ENCODE assay signal across 20 cellular contexts in the genomic region with DNA sequence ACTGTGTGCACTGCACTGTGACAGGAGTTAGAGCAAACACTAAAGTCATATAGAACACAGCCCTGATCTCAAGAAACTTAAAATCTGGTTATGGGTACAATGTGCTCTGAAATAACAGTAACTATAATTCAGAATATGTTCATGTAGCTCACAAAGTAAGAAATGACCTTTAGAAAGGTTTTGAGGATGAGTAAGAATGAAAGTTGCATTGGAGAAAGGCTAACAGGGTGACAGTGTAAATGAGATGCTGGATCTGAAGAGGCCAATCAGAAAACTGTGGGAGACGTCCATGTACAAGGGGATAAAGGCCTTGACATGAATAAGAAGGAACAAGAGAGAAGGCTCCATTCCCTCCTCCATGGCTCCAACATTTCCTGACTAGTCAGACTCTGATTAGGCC.
DNase-seq lines count a peak whose midpoint lies in the region; ATAC-seq, FAIRE-seq and TF ChIP-seq lines count a peak whose summit lies in the region.
"Had no signal": no experiment of that assay in that cellular context is flagged by ENCODE, and none has a peak within 500 bp of the region (broad histone marks: within the 10 kb centered on the region; RNA-seq: fewer than 3 reads in every experiment).

No MANE protein-coding gene starts in this region.

- no peak overlapping the region for H2AFZ ChIP-seq in astrocyte (ENCODE audit: low read depth, low read length)
- no peak overlapping the region for H2AFZ ChIP-seq in trophoblast cell (ENCODE audit: insufficient read depth, low read length, poor library complexity)
- H2AFZ ChIP-seq: GM23248 had no signal

- H3K4me1 Mint-ChIP-seq in astrocyte (ENCODE audit: low read depth, unreplicated experiment): peaks cover 3% of the 10 kb centered on the region

- WGBS in trophoblast cell (ENCODE audit: extremely low coverage, insufficient coverage, insufficient read length): no CpG with 5 or more reads among the region's 1 CpG

- DNase-seq in astrocyte (ENCODE audit: low read depth) (no peak), cerebellar cortex (ENCODE audit: low spot score) (no peak), NCI-H748 (lab: John Stamatoyannopoulos, UW; ENCODE audit: unreplicated experiment) (no peak), trophoblast cell (no peak)
- DNase-seq in stimulated activated naive CD4-positive, alpha-beta T cell treated with Interleukin-2 at 50 U/mL for 16 hours (lab: John Stamatoyannopoulos, UW): no peak
- DNase-seq: CD4-positive, alpha-beta T cell; dermis blood vessel endothelial cell; DMS153; GM23248; kidney; mammary epithelial cell; NCI-H526 treated with DMSO at 0.1 percent for 48 hours; pancreas; thyroid gland had no signal

- H4K91ac ChIP-seq in trophoblast cell (ENCODE audit: low read depth, low read length): no peak overlapping the region

- H3K36me3 Mint-ChIP-seq in astrocyte (ENCODE audit: low read depth, unreplicated experiment): no peaks in the 10 kb centered on the region

- no peak for FAIRE-seq in astrocyte (lab: Jason Lieb, UNC)
- FAIRE-seq: bronchial epithelial cell, kidney, pancreas, TTC549 had no signal

- H4K20me1 ChIP-seq in astrocyte (ENCODE audit: insufficient read depth, low read length): no peaks in the 10 kb centered on the region

- H3K27me3 ChIP-seq in astrocyte (ENCODE audit: insufficient read depth, low read length): no peaks in the 10 kb centered on the region
- no peaks in the 10 kb centered on the region for H3K27me3 ChIP-seq in trophoblast cell (ENCODE audit: insufficient read depth, low read length)
- H3K27me3 ChIP-seq: pancreas, thyroid gland had no signal

- H3K4me3 ChIP-seq in astrocyte (ENCODE audit: insufficient read depth, low read depth, low read length): no peak overlapping the region
- H3K4me3 ChIP-seq in trophoblast cell (ENCODE audit: low read depth, low read length): no peak overlapping the region
- H3K4me3 ChIP-seq: GM23248, pancreas, thyroid gland had no signal

- H3K36me3 ChIP-seq in astrocyte (ENCODE audit: insufficient read depth, low read length): no peaks in the 10 kb centered on the region
- no peaks in the 10 kb centered on the region for H3K36me3 ChIP-seq in trophoblast cell (ENCODE audit: control insufficient read depth in 1 of 2, insufficient read depth in 2 of 2, low read length in 2 of 2)
- H3K36me3 ChIP-seq: pancreas, thyroid gland had no signal

- no peak overlapping the region for H4K8ac ChIP-seq in trophoblast cell (ENCODE audit: low read depth, low read length)

- H3K4me1 ChIP-seq in astrocyte (ENCODE audit: insufficient read depth, low read length) (no peaks in the 10 kb centered on the region), trophoblast cell (ENCODE audit: control insufficient read depth in 1 of 2, insufficient read depth in 2 of 2, low read length in 2 of 2) (no peaks in the 10 kb centered on the region)
- H3K4me1 ChIP-seq: pancreas, thyroid gland had no signal

- H3K14ac ChIP-seq in trophoblast cell (ENCODE audit: low read length): no peak overlapping the region

- H3K27ac Mint-ChIP-seq in astrocyte (ENCODE audit: unreplicated experiment): no peak overlapping the region
- H3K27ac Mint-ChIP-seq: CD4-positive, alpha-beta T cell had no signal

- H3K27ac ChIP-seq in astrocyte (ENCODE audit: low read depth, low read length): no peak overlapping the region
- no peak overlapping the region for H3K27ac ChIP-seq in trophoblast cell (ENCODE audit: low read depth, low read length)
- H3K27ac ChIP-seq: GM23248, pancreas, thyroid gland had no signal

- H4K12ac ChIP-seq in trophoblast cell (ENCODE audit: low read depth, low read length): no peak overlapping the region

- no peak overlapping the region for H2BK120ac ChIP-seq in trophoblast cell (ENCODE audit: insufficient read depth, low read length, poor library complexity)

- H3K4me2 ChIP-seq in astrocyte (ENCODE audit: low read length): no peak overlapping the region
- H3K4me2 ChIP-seq in trophoblast cell (ENCODE audit: low read length): no peak overlapping the region

- H3K4ac ChIP-seq in trophoblast cell (ENCODE audit: low read depth, low read length): no peak overlapping the region

- H3K79me1 ChIP-seq in trophoblast cell (ENCODE audit: low read length): no peaks in the 10 kb centered on the region

- H3K23ac ChIP-seq in trophoblast cell (ENCODE audit: low read length): no peak overlapping the region

- H3K9me3 ChIP-seq in astrocyte (ENCODE audit: insufficient read depth, low read depth, low read length) (no peaks in the 10 kb centered on the region), trophoblast cell (ENCODE audit: insufficient read depth, low read depth, low read length) (no peaks in the 10 kb centered on the region)
- H3K9me3 ChIP-seq: pancreas, thyroid gland had no signal

- H2BK5ac ChIP-seq in trophoblast cell (ENCODE audit: low read depth, low read length, poor library complexity): no peak overlapping the region

- ATAC-seq in GM18520 (IDR thresholded peaks at IDR 0.05; ENCODE audit: unreplicated experiment) (peak; percentile 30), GM21576 (IDR thresholded peaks at IDR 0.05; ENCODE audit: unreplicated experiment) (peak; percentile 44), HG02973 (IDR thresholded peaks at IDR 0.05; ENCODE audit: unreplicated experiment) (peak; percentile 46)
- ATAC-seq: pancreas, sciatic nerve had no signal

- no peaks in the 10 kb centered on the region for H3K27me3 Mint-ChIP-seq in astrocyte (ENCODE audit: low read depth, unreplicated experiment)
- H3K27me3 Mint-ChIP-seq: CD4-positive, alpha-beta T cell had no signal

- H3K18ac ChIP-seq in trophoblast cell (ENCODE audit: low read length): no peak overlapping the region

- TF ChIP-seq CTCF in astrocyte (IDR thresholded peaks at IDR 0.05; ENCODE audit: insufficient read depth, low read depth, low read length): no peak

- H2AK5ac ChIP-seq in trophoblast cell (ENCODE audit: low read length): no peak overlapping the region

- no peak overlapping the region for H3K9ac ChIP-seq in astrocyte (ENCODE audit: low read length)
- H3K9ac ChIP-seq in trophoblast cell (ENCODE audit: low read length): no peak overlapping the region
- H3K9ac ChIP-seq: GM23248 had no signal

- no peak overlapping the region for H2BK12ac ChIP-seq in trophoblast cell (ENCODE audit: low read length)

- H3K79me2 ChIP-seq in astrocyte (ENCODE audit: insufficient read depth, low read length) (no peaks in the 10 kb centered on the region), trophoblast cell (ENCODE audit: control insufficient read depth, insufficient read depth, low read length, poor library complexity) (no peaks in the 10 kb centered on the region)

- peak overlapping the region; percentile 12 for H3K4me3 Mint-ChIP-seq in astrocyte (ENCODE audit: unreplicated experiment)
- H3K4me3 Mint-ChIP-seq: CD4-positive, alpha-beta T cell had no signal

- H3K9me3 Mint-ChIP-seq in astrocyte (ENCODE audit: unreplicated experiment): no peaks in the 10 kb centered on the region
- H3K9me3 Mint-ChIP-seq: CD4-positive, alpha-beta T cell had no signal
